Comparison of ENCODE assay signal across 13 cellular contexts in genomic region chr2:98175811-98176210, GRCh38.
DNase-seq lines count a peak whose midpoint lies in the region; ATAC-seq, FAIRE-seq and TF ChIP-seq lines count a peak whose summit lies in the region.
"Had no signal": no experiment of that assay in that cellular context is flagged by ENCODE, and none has a peak within 500 bp of the region (broad histone marks: within the 10 kb centered on the region; RNA-seq: fewer than 3 reads in every experiment).

No MANE protein-coding gene starts in this region.

- H3K9me3 ChIP-seq in Loucy (ENCODE audit: insufficient read depth, low read depth, low read length) (no peaks in the 10 kb centered on the region), neural progenitor cell (ENCODE audit: low read depth) (no peaks in the 10 kb centered on the region)

- ATAC-seq in GM19351 (IDR thresholded peaks at IDR 0.05; ENCODE audit: unreplicated experiment): no peak
- ATAC-seq in GM19023 (IDR thresholded peaks at IDR 0.05; ENCODE audit: unreplicated experiment): no peak
- ATAC-seq: esophagus mucosa had no signal

- H3K27me3 Mint-ChIP-seq in neural progenitor cell (ENCODE audit: insufficient read depth, low read depth): peaks cover 2% of the 10 kb centered on the region

- H3K4me3 Mint-ChIP-seq in neural progenitor cell: no peak overlapping the region
- H3K4me3 Mint-ChIP-seq: activated CD4-positive, alpha-beta T cell treated with anti-CD3 and anti-CD28 coated beads, Interleukin-2, amount 10 ng/mL, durations not matched to agents 7 days and 5 days had no signal

- H3K36me3 ChIP-seq in Loucy (ENCODE audit: insufficient read depth, low read length) (no peaks in the 10 kb centered on the region), bronchial epithelial cell (ENCODE audit: control insufficient read depth, insufficient read depth, low read length) (no peaks in the 10 kb centered on the region), neural progenitor cell (no peaks in the 10 kb centered on the region)

- H3K4me1 Mint-ChIP-seq in neural progenitor cell: peaks cover 14% of the 10 kb centered on the region
- H3K4me1 Mint-ChIP-seq: activated CD4-positive, alpha-beta T cell treated with anti-CD3 and anti-CD28 coated beads, Interleukin-2, amount 10 ng/mL, durations not matched to agents 7 days and 5 days had no signal

- FAIRE-seq in bronchial epithelial cell (lab: Jason Lieb, UNC): peak; percentile 79

- H3K4me1 ChIP-seq in Loucy (ENCODE audit: insufficient read depth, low read length, poor library complexity, severe bottlenecking) (no peaks in the 10 kb centered on the region), neural progenitor cell (peaks cover 21% of the 10 kb centered on the region)

- DNase-seq in NCI-H146 (lab: John Stamatoyannopoulos, UW) (peak; percentile 27), NCI-H146 treated with DMSO at 0.1 percent for 48 hours (lab: John Stamatoyannopoulos, UW; ENCODE audit: unreplicated experiment) (no peak), bronchial epithelial cell (ENCODE audit: low read depth) (no peak), neural progenitor cell (ENCODE audit: low spot score) (peak; percentile 16), amygdala (lab: John Stamatoyannopoulos, UW) (no peak)
- DNase-seq: activated CD4-positive, alpha-beta T cell treated with anti-CD3 and anti-CD28 coated beads, Interleukin-2, amount 10 ng/mL, durations not matched to agents 7 days and 5 days; anterior cingulate cortex; IMR-90 had no signal

- TF ChIP-seq CTCF in Loucy (conservative IDR thresholded peaks at IDR 0.05; ENCODE audit: low read length) (0 out of 2 replicates have a peak, but pooled peaks have one; percentile 9), bronchial epithelial cell (IDR thresholded peaks at IDR 0.05; ENCODE audit: insufficient read depth, low read length, severe bottlenecking) (peak; percentile 39), neural progenitor cell (IDR thresholded peaks at IDR 0.05) (no peak)

- H3K79me2 ChIP-seq in Loucy (ENCODE audit: insufficient read depth, low read length): no peaks in the 10 kb centered on the region
- no peaks in the 10 kb centered on the region for H3K79me2 ChIP-seq in neural progenitor cell (ENCODE audit: low read depth)

- no peaks in the 10 kb centered on the region for H3K9me2 ChIP-seq in Loucy (replicated peaks; ENCODE audit: low read depth, low read length)

- H3K27me3 ChIP-seq in Loucy (ENCODE audit: insufficient read depth, low read length, poor library complexity, severe bottlenecking) (no peaks in the 10 kb centered on the region), bronchial epithelial cell (ENCODE audit: control insufficient read depth, insufficient read depth, low read length) (no peaks in the 10 kb centered on the region), neural progenitor cell (no peaks in the 10 kb centered on the region)

- H4K20me1 ChIP-seq in Loucy (ENCODE audit: insufficient read depth, low read length, poor library complexity, severe bottlenecking) (no peaks in the 10 kb centered on the region), neural progenitor cell (ENCODE audit: low read depth) (no peaks in the 10 kb centered on the region)

- H3K4me3 ChIP-seq in Loucy (ENCODE audit: low read length, poor library complexity, severe bottlenecking) (no peak overlapping the region), bronchial epithelial cell (ENCODE audit: low read depth, low read length) (no peak overlapping the region), neural progenitor cell (no peak overlapping the region)

- H3K9ac ChIP-seq in Loucy (ENCODE audit: low read depth, low read length, poor library complexity, severe bottlenecking): no peak overlapping the region
- no peak overlapping the region for H3K9ac ChIP-seq in neural progenitor cell

- H2AFZ ChIP-seq in Loucy (ENCODE audit: low read length) (no peak overlapping the region), neural progenitor cell (replicated peaks) (no peak overlapping the region)

- no peaks in the 10 kb centered on the region for H3K9me3 Mint-ChIP-seq in neural progenitor cell
- H3K9me3 Mint-ChIP-seq: activated CD4-positive, alpha-beta T cell treated with anti-CD3 and anti-CD28 coated beads, Interleukin-2, amount 10 ng/mL, durations not matched to agents 7 days and 5 days had no signal

- H3K27ac ChIP-seq in neural progenitor cell: no peak overlapping the region
- H3K27ac ChIP-seq: RWPE1 had no signal

- H3K4me2 ChIP-seq in Loucy (ENCODE audit: low read depth, low read length, poor library complexity, severe bottlenecking) (no peak overlapping the region), neural progenitor cell (no peak overlapping the region)

- H3F3A ChIP-seq in Loucy (ENCODE audit: low read depth) (no peaks in the 10 kb centered on the region), neural progenitor cell (ENCODE audit: low read depth) (peaks cover 5% of the 10 kb centered on the region)

- peak overlapping the region; percentile 50 for H3K27ac Mint-ChIP-seq in neural progenitor cell
- H3K27ac Mint-ChIP-seq: activated CD4-positive, alpha-beta T cell treated with anti-CD3 and anti-CD28 coated beads, Interleukin-2, amount 10 ng/mL, durations not matched to agents 7 days and 5 days had no signal

- no peaks in the 10 kb centered on the region for H3K36me3 Mint-ChIP-seq in neural progenitor cell

Comparison
In these comparisons a context has a peak if more than half of its experiments do, and no peak if none do; other contexts are left out.
1. DNase-seq: peak in NCI-H146 (single experiment) and neural progenitor cell (single experiment); none in NCI-H146 treated with DMSO at 0.1 percent for 48 hours (single experiment), bronchial epithelial cell (single experiment) and amygdala (0 of 56).